Comparison of ENCODE assay signal across 22 cellular contexts in the genomic region with DNA sequence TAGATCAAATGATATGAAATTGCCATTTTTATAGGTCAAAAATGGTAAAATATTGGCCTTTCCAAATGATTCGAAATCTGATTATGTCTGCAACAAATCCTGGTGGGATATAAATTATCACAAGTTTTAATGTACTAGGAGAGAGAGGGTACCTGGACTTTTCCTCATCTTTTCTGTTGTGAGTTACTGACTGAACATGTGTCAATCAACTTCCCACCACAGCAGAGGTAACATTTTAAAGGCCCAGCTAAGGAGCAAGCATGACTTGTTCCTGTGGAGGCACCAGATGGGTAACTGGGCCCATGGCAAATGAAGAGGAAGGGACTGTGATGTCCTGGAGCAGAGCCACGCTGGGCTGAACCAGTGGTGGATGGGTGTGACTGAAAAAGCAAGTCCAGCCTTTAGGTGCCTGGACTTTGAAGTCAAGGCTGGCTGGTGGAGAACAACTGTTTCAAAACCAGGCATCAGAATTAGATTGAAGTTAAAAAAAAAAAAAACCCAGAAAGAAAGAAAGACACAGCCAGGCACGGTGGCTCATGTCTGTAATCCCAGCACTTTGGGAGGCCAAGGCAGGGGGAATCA. TPM values are rescaled to one million over a fixed set of nuclear protein-coding genes. Genes with fewer than 3 reads are reported as not detected.
DNase-seq lines count a peak whose midpoint lies in the region; ATAC-seq, FAIRE-seq and TF ChIP-seq lines count a peak whose summit lies in the region.
"Had no signal": no experiment of that assay in that cellular context is flagged by ENCODE, and none has a peak within 500 bp of the region (broad histone marks: within the 10 kb centered on the region; RNA-seq: fewer than 3 reads in every experiment).

No MANE protein-coding gene starts in this region.

- no peak for FAIRE-seq in GM12878 (lab: Jason Lieb, UNC)
- FAIRE-seq: colon, endometrium, RCC 7860, urothelium cell line had no signal

- no peak overlapping the region for H3K4me3 Mint-ChIP-seq in activated naive CD4-positive, alpha-beta T cell treated with anti-CD3 and anti-CD28 coated beads, Interleukin-2, amount 50 U/mL, for 24 hours
- H3K4me3 Mint-ChIP-seq in activated naive CD4-positive, alpha-beta T cell treated with anti-CD3 and anti-CD28 coated beads, Interleukin-2, amount 10 ng/mL, durations not matched to agents 7 days and 5 days, result no peak overlapping the region
- H3K4me3 Mint-ChIP-seq: activated CD8-positive, alpha-beta T cell treated with anti-CD3 and anti-CD28 coated beads, Interleukin-2, amount 10 ng/mL, durations not matched to agents 7 days and 5 days; activated naive CD8-positive, alpha-beta T cell treated with anti-CD3 and anti-CD28 coated beads, Interleukin-2, amount 50 U/mL, for 24 hours; neural crest cell had no signal

- POLR2A ChIA-PET in GM12878 (lab: Charles Lee), result interaction anchor here (0.6 to 4.5 kb wide), 8 partner anchors 18 to 412 kb away, joined by 3 to 20 read pairs (median 6); a partner anchor contains a TSS

- DNase-seq in activated naive CD4-positive, alpha-beta T cell treated with anti-CD3 and anti-CD28 coated beads, Interleukin-2, amount 10 ng/mL, durations not matched to agents 7 days and 5 days, result no peak
- DNase-seq in GM12878 (ENCODE audit: low read depth, low spot score) (no peak), right lobe of liver (peak; percentile 74 to 76 (median 74)), transverse colon (peak; percentile 57)
- DNase-seq in effector CD4-positive, alpha-beta T cell, result no peak
- DNase-seq: activated CD8-positive, alpha-beta T cell treated with anti-CD3 and anti-CD28 coated beads, Interleukin-2, amount 10 ng/mL, durations not matched to agents 7 days and 5 days; activated naive CD8-positive, alpha-beta T cell treated with anti-CD3 and anti-CD28 coated beads, Interleukin-2, amount 50 U/mL, for 24 hours; brain microvascular endothelial cell; C1 segment of cervical spinal cord; H7; MV-4-11; NCI-H524 treated with DMSO at 0.1 percent for 48 hours; posterior cingulate gyrus had no signal

- H3K27ac ChIP-seq in GM12878 (ENCODE audit: control insufficient read depth, insufficient read depth) (no peak overlapping the region), right lobe of liver (peak overlapping the region in 1 of 3 donors; percentile 59), transverse colon (peak overlapping the region in 1 of 4 donors; percentile 38)
- H3K27ac ChIP-seq: brain microvascular endothelial cell, suprapubic skin had no signal

- TF ChIP-seq EP300 in GM12878 (IDR thresholded peaks at IDR 0.05; ENCODE audit: borderline replicate concordance in 1 of 2, control insufficient read depth in 1 of 2, low read depth in 2 of 2, low read length in 2 of 2) (no peak), transverse colon (IDR thresholded peaks at IDR 0.05; ENCODE audit: low read depth) (no peak)

- H3K4me1 ChIP-seq in GM12878 (ENCODE audit: control insufficient read depth, insufficient read depth, low read length), result peaks cover 31% of the 10 kb centered on the region
- H3K4me1 ChIP-seq in right lobe of liver, result peaks cover 0 to 38% (median 12%) of the 10 kb centered on the region in 4 donors
- H3K4me1 ChIP-seq in transverse colon, result peaks cover 4 to 52% (median 24%) of the 10 kb centered on the region in 4 donors

- H3K27ac Mint-ChIP-seq in activated naive CD4-positive, alpha-beta T cell treated with anti-CD3 and anti-CD28 coated beads, Interleukin-2, amount 50 U/mL, for 24 hours, result peak overlapping the region; percentile 30
- H3K27ac Mint-ChIP-seq in activated naive CD4-positive, alpha-beta T cell treated with anti-CD3 and anti-CD28 coated beads, Interleukin-2, amount 10 ng/mL, durations not matched to agents 7 days and 5 days, result no peak overlapping the region
- H3K27ac Mint-ChIP-seq: activated CD8-positive, alpha-beta T cell treated with anti-CD3 and anti-CD28 coated beads, Interleukin-2, amount 10 ng/mL, durations not matched to agents 7 days and 5 days; activated naive CD8-positive, alpha-beta T cell treated with anti-CD3 and anti-CD28 coated beads, Interleukin-2, amount 50 U/mL, for 24 hours had no signal

- peak; percentile 2; the same call in 1 of the 3 replicates for ATAC-seq in GM12878
- peak; percentile 66 to 76 (median 70) for ATAC-seq in right lobe of liver
- ATAC-seq in GM18867 (IDR thresholded peaks at IDR 0.05; ENCODE audit: unreplicated experiment), result no peak
- ATAC-seq in HG02973 (IDR thresholded peaks at IDR 0.05; ENCODE audit: unreplicated experiment), result no peak
- ATAC-seq: activated CD8-positive, alpha-beta T cell treated with anti-CD3 and anti-CD28 coated beads, Interleukin-2, amount 10 ng/mL, durations not matched to agents 7 days and 5 days; activated naive CD8-positive, alpha-beta T cell treated with anti-CD3 and anti-CD28 coated beads, Interleukin-2, amount 50 U/mL, for 24 hours had no signal

- no peak overlapping the region for H2AFZ ChIP-seq in GM12878 (ENCODE audit: control insufficient read depth, low read depth, low read length)

- in situ Hi-C loops in GM12878 (cut with MboI) (no loop called here), transverse colon (cut with MboI; ENCODE audit: low pct_ligation_motif_present in 1 of 4, low pct_unique_long_range_greater_than_20kb in 1 of 4, low sequenced_read_pairs in 3 of 4) (loop anchor here in 1 of 4 donors (25.0 kb wide), 1 partner anchor 97 kb away; no protein-coding TSS in a partner anchor)

- SMC1A ChIA-PET in GM12878 (lab: Charles Lee; ENCODE audit: uncharacterized antibody, unreplicated experiment), result interaction anchor here (0.6 to 13.6 kb wide), 20 partner anchors 18 to 157 kb away, joined by 3 to 276 read pairs (median 10); a partner anchor contains a TSS

- CTCF ChIA-PET in activated naive CD4-positive, alpha-beta T cell treated with anti-CD3 and anti-CD28 coated beads, Interleukin-2, amount 10 ng/mL, durations not matched to agents 7 days and 5 days (lab: Charles Lee), result interaction anchor here (2.9 to 12.8 kb wide), 3 partner anchors 51 to 125 kb away, joined by 15 to 169 read pairs (median 17); no protein-coding TSS in a partner anchor
- CTCF ChIA-PET in GM12878 (lab: Yijun Ruan, JAX), result interaction anchor here (1.0 to 13.7 kb wide), 12 partner anchors 15 to 159 kb away, joined by 3 to 321 read pairs (median 6); no protein-coding TSS in a partner anchor

- peaks cover 3% of the 10 kb centered on the region for H3K36me3 Mint-ChIP-seq in activated naive CD4-positive, alpha-beta T cell treated with anti-CD3 and anti-CD28 coated beads, Interleukin-2, amount 50 U/mL, for 24 hours
- peaks cover 52% of the 10 kb centered on the region for H3K36me3 Mint-ChIP-seq in activated naive CD4-positive, alpha-beta T cell treated with anti-CD3 and anti-CD28 coated beads, Interleukin-2, amount 10 ng/mL, durations not matched to agents 7 days and 5 days

- H3K27me3 ChIP-seq in GM12878 (replicated peaks in 1 of 2; ENCODE audit: control insufficient read depth in 2 of 2, insufficient read depth in 2 of 2, low read length in 1 of 2), result no peaks in the 10 kb centered on the region
- no peaks in the 10 kb centered on the region for H3K27me3 ChIP-seq in right lobe of liver
- H3K27me3 ChIP-seq in transverse colon, result no peaks in the 10 kb centered on the region
- H3K27me3 ChIP-seq: brain microvascular endothelial cell, suprapubic skin had no signal

- H3K9me3 ChIP-seq in GM12878 (replicated peaks; ENCODE audit: control insufficient read depth, insufficient read depth, low read length), result no peaks in the 10 kb centered on the region
- H3K9me3 ChIP-seq in right lobe of liver, result no peaks in the 10 kb centered on the region
- no peaks in the 10 kb centered on the region for H3K9me3 ChIP-seq in transverse colon
- H3K9me3 ChIP-seq: suprapubic skin had no signal

- no peak overlapping the region for H3K4me3 ChIP-seq in GM12878
- no peak overlapping the region for H3K4me3 ChIP-seq in right lobe of liver
- H3K4me3 ChIP-seq in transverse colon, result no peak overlapping the region
- H3K4me3 ChIP-seq: suprapubic skin had no signal

- H3K9me3 Mint-ChIP-seq in activated naive CD4-positive, alpha-beta T cell treated with anti-CD3 and anti-CD28 coated beads, Interleukin-2, amount 50 U/mL, for 24 hours, result no peaks in the 10 kb centered on the region
- H3K9me3 Mint-ChIP-seq in activated naive CD4-positive, alpha-beta T cell treated with anti-CD3 and anti-CD28 coated beads, Interleukin-2, amount 10 ng/mL, durations not matched to agents 7 days and 5 days, result no peaks in the 10 kb centered on the region
- H3K9me3 Mint-ChIP-seq: activated naive CD8-positive, alpha-beta T cell treated with anti-CD3 and anti-CD28 coated beads, Interleukin-2, amount 50 U/mL, for 24 hours; neural crest cell had no signal

- H3K79me2 ChIP-seq in GM12878 (ENCODE audit: control insufficient read depth, insufficient read depth, low read length), result peaks cover 52% of the 10 kb centered on the region

- H3K27me3 Mint-ChIP-seq in activated naive CD4-positive, alpha-beta T cell treated with anti-CD3 and anti-CD28 coated beads, Interleukin-2, amount 50 U/mL, for 24 hours, result no peaks in the 10 kb centered on the region
- no peaks in the 10 kb centered on the region for H3K27me3 Mint-ChIP-seq in activated naive CD4-positive, alpha-beta T cell treated with anti-CD3 and anti-CD28 coated beads, Interleukin-2, amount 10 ng/mL, durations not matched to agents 7 days and 5 days
- H3K27me3 Mint-ChIP-seq: activated naive CD8-positive, alpha-beta T cell treated with anti-CD3 and anti-CD28 coated beads, Interleukin-2, amount 50 U/mL, for 24 hours had no signal

- RAD21 ChIA-PET in GM12878 (lab: Charles Lee; ENCODE audit: unreplicated experiment), result interaction anchor here (0.9 to 13.1 kb wide), 14 partner anchors 19 to 159 kb away, joined by 3 to 189 read pairs (median 6); no protein-coding TSS in a partner anchor

- TF ChIP-seq POLR2A in GM12878 (IDR thresholded peaks at IDR 0.05; ENCODE audit: low read depth, low read length), result no peak
- TF ChIP-seq POLR2A in right lobe of liver (IDR thresholded peaks at IDR 0.05), result no peak
- TF ChIP-seq POLR2A in transverse colon (IDR thresholded peaks at IDR 0.05), result no peak

- H3K4me1 Mint-ChIP-seq in activated naive CD4-positive, alpha-beta T cell treated with anti-CD3 and anti-CD28 coated beads, Interleukin-2, amount 50 U/mL, for 24 hours, result peaks cover 82% of the 10 kb centered on the region
- H3K4me1 Mint-ChIP-seq in activated naive CD4-positive, alpha-beta T cell treated with anti-CD3 and anti-CD28 coated beads, Interleukin-2, amount 10 ng/mL, durations not matched to agents 7 days and 5 days, result peaks cover 70% of the 10 kb centered on the region

- no peak overlapping the region for H3K4me2 ChIP-seq in GM12878 (ENCODE audit: control insufficient read depth, insufficient read depth)

- BruUV-seq in GM12878 (replicated peaks; lab: Mats Ljungman, UMichigan), result no TSS peak

- H3K36me3 ChIP-seq in GM12878 (ENCODE audit: control insufficient read depth in 2 of 2, insufficient read depth in 2 of 2, low read length in 1 of 2) (peaks cover 0 to 4% of the 10 kb centered on the region in 2 experiments; a peak in 1 of 4 replicates), right lobe of liver (no peaks in the 10 kb centered on the region), transverse colon (no peaks in the 10 kb centered on the region)
- H3K36me3 ChIP-seq: brain microvascular endothelial cell, suprapubic skin had no signal

- WGBS in GM12878 (ENCODE audit: insufficient coverage, insufficient replicate concordance, low lambda C conversion rate, missing lambda C conversion rate), result 45% methylated on average over 3 of the region's 3 CpGs
- WGBS in right lobe of liver (ENCODE audit: insufficient coverage, low coverage, low lambda C conversion rate, missing lambda C conversion rate), result 53% methylated on average over 3 of the region's 3 CpGs
- WGBS in transverse colon (ENCODE audit: low coverage in 1 of 2), 2 donors, result 56 to 60% methylated on average over 2 to 3 of the region's 3 CpGs

- intact Hi-C loops in GM12878 (cut with micrococcal nuclease; ENCODE audit: unreplicated experiment), result no loop called here
- intact Hi-C loops in right lobe of liver (cut with DNase I), result no loop called here
- intact Hi-C loops in transverse colon (cut with DNase I; ENCODE audit: low total_unique reads), result no loop called here

- H3K9ac ChIP-seq in GM12878 (ENCODE audit: control insufficient read depth, insufficient read depth, low read length), result no peak overlapping the region

- no peak for TF ChIP-seq CTCF in GM12878 (IDR thresholded peaks at IDR 0.05 in 2 of 3, conservative IDR thresholded peaks at IDR 0.05 in 1 of 3; ENCODE audit: control insufficient read depth in 2 of 3, extremely low read depth in 1 of 3, insufficient read depth in 1 of 3, low read depth in 3 of 3, low read length in 3 of 3)
- no peak for TF ChIP-seq CTCF in right lobe of liver (IDR thresholded peaks at IDR 0.05)
- TF ChIP-seq CTCF in transverse colon (IDR thresholded peaks at IDR 0.05), result no peak

- no peak for TF ChIP-seq RAD21 in GM12878 (IDR thresholded peaks at IDR 0.05; ENCODE audit: insufficient read depth, low read depth, low read length)

- no peaks in the 10 kb centered on the region for H4K20me1 ChIP-seq in GM12878 (ENCODE audit: control insufficient read depth, insufficient read depth)

RNA-seq across cellular contexts. Expression of a gene that starts 6.6 kb away (rescaled TPM):
- total RNA-seq in GM12878 (2013; cell fraction: nucleolus; rRNA removed), result 81.0 and 93.9 TPM in 2 replicates
- total RNA-seq in GM12878 (2014; rRNA removed) (29.5 and 30.4 TPM in 2 replicates), GM12878 (2014; rRNA removed; fragmentation: Illumina TruSeq; extraction: Trizol) (32.2 and 32.3 TPM in 2 replicates), GM12878 (2021) (26.3 and 29.0 TPM in 2 replicates), right lobe of liver (10 to 100 TPM in 1 of 6 experiments, 1 to 10 TPM in 5; 5.6 to 11.6 (median 6.6) TPM), transverse colon (1 to 10 TPM in 3 of 4 donors, under 1 TPM in 1; 1.00 to 8.6 (median 4.7) TPM)
- polyA plus RNA-seq in GM12878 (2011; ENCODE audit: low read depth), result 21.6 TPM
- polyA plus RNA-seq in GM12878 (2011; rRNA removed) (65.9 and 71.7 TPM in 2 replicates), GM12878 (2014; fragmentation: Illumina TruSeq; extraction: Trizol) (40.0 and 42.3 TPM in 2 replicates), GM12878 (2014; fragmentation: Nextera tagmentation; extraction: Ambion mirVana) (10 to 100 TPM; 24.7 to 28.5 TPM), GM12878 (2014; rRNA removed) (24.3 and 29.2 TPM in 2 replicates), GM12878 (2016; fragmentation: Nextera tagmentation; extraction: Ambion mirVana) (10 to 100 TPM; 35.7 to 36.4 TPM)
- 42.6 and 46.8 TPM in 2 replicates for polyA plus RNA-seq in GM12878 (2011; cell fraction: cytosol; rRNA removed)
- polyA plus RNA-seq in GM12878 (2011; cell fraction: nucleus; rRNA removed), result 23.1 and 25.8 TPM in 2 replicates
- 20.0 and 23.8 TPM in 2 replicates for polyA plus RNA-seq in GM12878 (2012)
- 47.7 and 66.8 TPM in 2 replicates for polyA minus RNA-seq in GM12878 (2011; rRNA and poly(A)+ RNA removed)
- 9.9 and 15.5 TPM in 2 replicates for polyA minus RNA-seq in GM12878 (2011; cell fraction: cytosol; rRNA and poly(A)+ RNA removed)
- 23.2 and 32.4 TPM in 2 replicates for polyA minus RNA-seq in GM12878 (2011; cell fraction: nucleus; rRNA and poly(A)+ RNA removed)
- total RNA-seq: H7 had no signal

RNA-seq across cellular contexts. Expression of a gene that starts 17.7 kb away (rescaled TPM):
- 86.2 and 87.2 TPM in 2 replicates for total RNA-seq in GM12878 (2013; cell fraction: nucleolus; rRNA removed)
- total RNA-seq in GM12878 (2014; rRNA removed) (21.5 and 24.1 TPM in 2 replicates), GM12878 (2014; rRNA removed; fragmentation: Illumina TruSeq; extraction: Trizol) (18.7 and 20.3 TPM in 2 replicates), GM12878 (2021) (18.9 and 19.3 TPM in 2 replicates), right lobe of liver (1 to 10 TPM; 2.8 to 6.9 (median 5.0) TPM), transverse colon (10 to 100 TPM; 16.1 to 21.0 (median 17.6) TPM)
- 6.6 TPM for polyA plus RNA-seq in GM12878 (2011; ENCODE audit: low read depth)
- polyA plus RNA-seq in GM12878 (2011; rRNA removed) (33.6 and 36.3 TPM in 2 replicates), GM12878 (2014; fragmentation: Illumina TruSeq; extraction: Trizol) (17.2 and 19.6 TPM in 2 replicates), GM12878 (2014; fragmentation: Nextera tagmentation; extraction: Ambion mirVana) (1 to 10 TPM; 4.7 to 6.2 TPM), GM12878 (2014; rRNA removed) (16.7 and 16.9 TPM in 2 replicates), GM12878 (2016; fragmentation: Nextera tagmentation; extraction: Ambion mirVana) (10 to 100 TPM; 13.3 to 15.5 TPM)
- 23.3 and 24.8 TPM in 2 replicates for polyA plus RNA-seq in GM12878 (2011; cell fraction: cytosol; rRNA removed)
- 19.2 and 20.8 TPM in 2 replicates for polyA plus RNA-seq in GM12878 (2011; cell fraction: nucleus; rRNA removed)
- polyA plus RNA-seq in GM12878 (2012), result 9.8 and 13.8 TPM in 2 replicates
- 44.5 and 47.5 TPM in 2 replicates for polyA minus RNA-seq in GM12878 (2011; rRNA and poly(A)+ RNA removed)
- 12.0 and 14.5 TPM in 2 replicates for polyA minus RNA-seq in GM12878 (2011; cell fraction: cytosol; rRNA and poly(A)+ RNA removed)
- 21.5 and 32.9 TPM in 2 replicates for polyA minus RNA-seq in GM12878 (2011; cell fraction: nucleus; rRNA and poly(A)+ RNA removed)

RNA-seq across cellular contexts. Expression of a gene that starts 48.1 kb away (rescaled TPM):
- total RNA-seq in GM12878 (2013; cell fraction: nucleolus; rRNA removed), result 88.8 and 93.7 TPM in 2 replicates
- total RNA-seq in GM12878 (2014; rRNA removed) (65.4 and 69.4 TPM in 2 replicates), GM12878 (2014; rRNA removed; fragmentation: Illumina TruSeq; extraction: Trizol) (32.7 and 34.9 TPM in 2 replicates), GM12878 (2021) (73.9 and 75.2 TPM in 2 replicates), right lobe of liver (1 to 10 TPM; 2.0 to 6.2 (median 3.4) TPM), transverse colon (10 to 100 TPM; 12.1 to 40.3 (median 16.5) TPM)
- 6.6 TPM for polyA plus RNA-seq in GM12878 (2011; ENCODE audit: low read depth)
- polyA plus RNA-seq in GM12878 (2011; rRNA removed) (36.4 and 44.1 TPM in 2 replicates), GM12878 (2014; fragmentation: Illumina TruSeq; extraction: Trizol) (22.4 and 26.2 TPM in 2 replicates), GM12878 (2014; fragmentation: Nextera tagmentation; extraction: Ambion mirVana) (10 to 100 TPM in 1 of 2 experiments, 1 to 10 TPM in 1; 6.2 to 19.5 TPM), GM12878 (2014; rRNA removed) (52.3 and 62.0 TPM in 2 replicates), GM12878 (2016; fragmentation: Nextera tagmentation; extraction: Ambion mirVana) (10 to 100 TPM in 1 of 2 experiments, 1 to 10 TPM in 1; 4.3 to 11.7 TPM)
- polyA plus RNA-seq in GM12878 (2011; cell fraction: cytosol; rRNA removed), result 32.3 and 38.9 TPM in 2 replicates
- 59.7 and 70.4 TPM in 2 replicates for polyA plus RNA-seq in GM12878 (2011; cell fraction: nucleus; rRNA removed)
- polyA plus RNA-seq in GM12878 (2012), result 24.5 and 28.7 TPM in 2 replicates
- polyA minus RNA-seq in GM12878 (2011; rRNA and poly(A)+ RNA removed), result 30.4 and 44.0 TPM in 2 replicates
- 24.5 TPM in 2 replicates for polyA minus RNA-seq in GM12878 (2011; cell fraction: cytosol; rRNA and poly(A)+ RNA removed)
- 69.0 and 99.9 TPM in 2 replicates for polyA minus RNA-seq in GM12878 (2011; cell fraction: nucleus; rRNA and poly(A)+ RNA removed)

Comparison
In these comparisons a context has a peak if more than half of its experiments do, and no peak if none do; other contexts are left out.
1. DNase-seq: peak in right lobe of liver (3 of 3) and transverse colon (single experiment); none in activated naive CD4-positive, alpha-beta T cell treated with anti-CD3 and anti-CD28 coated beads, Interleukin-2, amount 10 ng/mL, durations not matched to agents 7 days and 5 days (single experiment), GM12878 (single experiment) and effector CD4-positive, alpha-beta T cell (single experiment).
2. ATAC-seq: peak in GM12878 (single experiment) and right lobe of liver (4 of 4); none in GM18867 (single experiment) and HG02973 (single experiment).